Comparison of ENCODE assay signal across 21 cellular contexts in the genomic region with DNA sequence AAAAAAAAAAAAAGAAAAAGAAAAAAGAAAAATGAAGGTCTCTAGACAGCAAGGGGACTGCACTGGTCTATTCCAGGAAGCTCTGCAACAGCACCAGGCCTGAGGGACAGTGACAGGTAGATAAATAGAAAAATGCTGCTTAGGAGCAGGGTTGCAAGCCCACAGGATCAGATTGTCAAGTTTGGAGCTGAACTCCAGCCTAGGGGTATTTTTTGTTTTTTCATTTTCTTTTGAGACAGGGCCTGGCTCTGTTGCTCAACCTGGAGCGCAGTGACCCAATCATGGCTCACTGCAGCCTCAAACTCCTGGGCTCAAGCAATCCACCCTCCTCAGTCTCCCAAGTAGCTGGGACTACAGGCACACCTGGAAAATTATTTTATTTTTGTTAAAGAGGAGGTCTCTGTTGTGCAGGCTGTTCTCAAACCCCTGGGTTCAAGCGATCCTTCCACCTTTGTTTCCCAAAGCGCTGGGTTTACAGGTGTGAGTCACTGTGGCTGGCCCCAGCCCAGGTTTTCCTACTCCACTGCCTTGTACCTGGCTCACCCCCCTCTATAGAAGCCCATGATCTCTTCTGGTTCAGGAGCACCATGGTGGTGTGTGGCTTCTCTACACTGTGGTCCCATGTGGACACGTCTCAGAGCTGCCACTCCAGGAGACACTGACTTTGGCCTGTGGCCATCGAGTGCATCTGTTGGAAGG. TPM values are rescaled to one million over a fixed set of nuclear protein-coding genes. Genes with fewer than 3 reads are reported as not detected.
DNase-seq lines count a peak whose midpoint lies in the region; ATAC-seq, FAIRE-seq and TF ChIP-seq lines count a peak whose summit lies in the region.
"Had no signal": no experiment of that assay in that cellular context is flagged by ENCODE, and none has a peak within 500 bp of the region (broad histone marks: within the 10 kb centered on the region; RNA-seq: fewer than 3 reads in every experiment).

No MANE protein-coding gene starts in this region.

- peak; percentile 14 for DNase-seq in M059J (ENCODE audit: low read depth)
- DNase-seq in PC-3: peak; percentile 41
- peak; percentile 30 for DNase-seq in kidney
- no peak for DNase-seq in progenitor cell of endocrine pancreas (ENCODE audit: low spot score, unreplicated experiment)
- DNase-seq in coronary artery (ENCODE audit: low spot score): no peak
- no peak for DNase-seq in activated CD8-positive, alpha-beta T cell treated with anti-CD3 and anti-CD28 coated beads for 36 hours
- DNase-seq in NCI-H446 (lab: John Stamatoyannopoulos, UW): no peak
- DNase-seq in NCI-H1436 treated with DMSO at 0.1 percent for 48 hours (lab: John Stamatoyannopoulos, UW): no peak
- DNase-seq: C1 segment of cervical spinal cord; Caco-2; CD8-positive, alpha-beta T cell; Kasumi-1; MG63; NCI-H1105 treated with DMSO at 0.1 percent for 48 hours; NCI-H2029; NCI-H69; SHP77 treated with DMSO at 0.1 percent for 48 hours had no signal

- no peaks in the 10 kb centered on the region for H3K9me2 ChIP-seq in PC-3 (replicated peaks; ENCODE audit: low read length)

- no TSS peak for BruUV-seq in PC-3 (replicated peaks; lab: Mats Ljungman, UMichigan)

- no peak overlapping the region for H3K4me3 ChIP-seq in PC-3 (ENCODE audit: low read length)
- H3K4me3 ChIP-seq in kidney (ENCODE audit: low read length in 2 of 2): no peak overlapping the region
- H3K4me3 ChIP-seq in coronary artery: no peak overlapping the region
- H3K4me3 ChIP-seq: MG63, Peyer's patch had no signal

- CTCF ChIA-PET in PC-3 (lab: Charles Lee): no interaction called here
- CTCF ChIA-PET in activated CD8-positive, alpha-beta T cell treated with anti-CD3 and anti-CD28 coated beads for 36 hours (lab: Charles Lee): no interaction called here

- H3K36me3 ChIP-seq in PC-3 (ENCODE audit: low read depth, low read length) (no peaks in the 10 kb centered on the region), kidney (ENCODE audit: control insufficient read depth in 1 of 2, insufficient read depth in 2 of 2, low read length in 2 of 2) (no peaks in the 10 kb centered on the region)
- H3K36me3 ChIP-seq: MG63, Peyer's patch had no signal

- no peak overlapping the region for H2AFZ ChIP-seq in PC-3 (ENCODE audit: low read length)

- no peaks in the 10 kb centered on the region for H3K79me2 ChIP-seq in PC-3 (ENCODE audit: low read length)

- H3K27ac ChIP-seq in PC-3 (ENCODE audit: low read length) (no peak overlapping the region), kidney (ENCODE audit: low read depth in 2 of 2, low read length in 2 of 2) (no peak overlapping the region), coronary artery (no peak overlapping the region)
- H3K27ac ChIP-seq: Peyer's patch had no signal

- TF ChIP-seq CTCF in PC-3 (conservative IDR thresholded peaks at IDR 0.05; ENCODE audit: low read depth, low read length): no peak
- TF ChIP-seq CTCF in kidney (IDR thresholded peaks at IDR 0.05; ENCODE audit: borderline replicate concordance, extremely low read depth, insufficient read depth): no peak
- no peak for TF ChIP-seq CTCF in progenitor cell of endocrine pancreas (IDR thresholded peaks at IDR 0.05; ENCODE audit: unreplicated experiment)
- TF ChIP-seq CTCF in coronary artery (IDR thresholded peaks at IDR 0.05): no peak
- TF ChIP-seq CTCF in activated CD8-positive, alpha-beta T cell treated with anti-CD3 and anti-CD28 coated beads for 36 hours (IDR thresholded peaks at IDR 0.05): no peak

- no peak overlapping the region for H3K9ac ChIP-seq in PC-3 (ENCODE audit: low read length)
- H3K9ac ChIP-seq in kidney (ENCODE audit: low read length in 2 of 2): no peak overlapping the region

- no peaks in the 10 kb centered on the region for H3K9me3 ChIP-seq in PC-3 (ENCODE audit: low read length)
- peaks cover 0 to 3% of the 10 kb centered on the region in 2 donors for H3K9me3 ChIP-seq in kidney (ENCODE audit: control insufficient read depth in 1 of 2, low read length in 2 of 2)
- H3K9me3 ChIP-seq: Caco-2, MG63, Peyer's patch had no signal

- no peaks in the 10 kb centered on the region for H4K20me1 ChIP-seq in PC-3 (ENCODE audit: low read length)

- POLR2A ChIA-PET in PC-3 (lab: Charles Lee; ENCODE audit: unreplicated experiment): no interaction called here
- POLR2A ChIA-PET in activated CD8-positive, alpha-beta T cell treated with anti-CD3 and anti-CD28 coated beads for 36 hours (lab: Charles Lee): no interaction called here

- no peaks in the 10 kb centered on the region for H3K27me3 Mint-ChIP-seq in progenitor cell of endocrine pancreas
- no peaks in the 10 kb centered on the region for H3K27me3 Mint-ChIP-seq in activated CD8-positive, alpha-beta T cell treated with anti-CD3 and anti-CD28 coated beads for 36 hours

- peak overlapping the region; percentile 81 for H3K27ac Mint-ChIP-seq in progenitor cell of endocrine pancreas
- H3K27ac Mint-ChIP-seq in activated CD8-positive, alpha-beta T cell treated with anti-CD3 and anti-CD28 coated beads for 36 hours: no peak overlapping the region
- H3K27ac Mint-ChIP-seq: CD8-positive, alpha-beta T cell had no signal

- intact Hi-C loops in PC-3 (cut with micrococcal nuclease): no loop called here
- intact Hi-C loops in kidney (cut with DNase I): no loop called here
- intact Hi-C loops in activated CD8-positive, alpha-beta T cell treated with anti-CD3 and anti-CD28 coated beads for 36 hours (cut with micrococcal nuclease): no loop called here

- H3K4me1 ChIP-seq in PC-3 (ENCODE audit: insufficient read depth, low read length) (no peaks in the 10 kb centered on the region), kidney (ENCODE audit: control insufficient read depth in 1 of 2, insufficient read depth in 1 of 2, low read depth in 1 of 2, low read length in 2 of 2) (no peaks in the 10 kb centered on the region)
- H3K4me1 ChIP-seq: Caco-2, Peyer's patch had no signal

- no peak overlapping the region for H3K4me2 ChIP-seq in PC-3 (ENCODE audit: low read length)

- H3F3A ChIP-seq in PC-3 (ENCODE audit: low read length, unreplicated experiment): no peaks in the 10 kb centered on the region

- FAIRE-seq in kidney (lab: Jason Lieb, UNC): no peak
- FAIRE-seq: G401.6, HepG2 had no signal

- H3K9me3 Mint-ChIP-seq in progenitor cell of endocrine pancreas (ENCODE audit: low read depth): no peaks in the 10 kb centered on the region
- H3K9me3 Mint-ChIP-seq in activated CD8-positive, alpha-beta T cell treated with anti-CD3 and anti-CD28 coated beads for 36 hours: no peaks in the 10 kb centered on the region
- H3K9me3 Mint-ChIP-seq: CD8-positive, alpha-beta T cell had no signal

- no peak for ATAC-seq in PC-3
- no peak for ATAC-seq in activated CD8-positive, alpha-beta T cell treated with anti-CD3 and anti-CD28 coated beads for 36 hours
- ATAC-seq: CD8-positive, alpha-beta T cell; HepG2 had no signal

- H3K4me1 Mint-ChIP-seq in progenitor cell of endocrine pancreas (ENCODE audit: low read depth): peaks cover 10% of the 10 kb centered on the region
- H3K4me1 Mint-ChIP-seq in activated CD8-positive, alpha-beta T cell treated with anti-CD3 and anti-CD28 coated beads for 36 hours (ENCODE audit: low read depth): peaks cover 4% of the 10 kb centered on the region

- H3K4me3 Mint-ChIP-seq in progenitor cell of endocrine pancreas (ENCODE audit: low read depth): no peak overlapping the region
- H3K4me3 Mint-ChIP-seq in activated CD8-positive, alpha-beta T cell treated with anti-CD3 and anti-CD28 coated beads for 36 hours: no peak overlapping the region
- H3K4me3 Mint-ChIP-seq: CD8-positive, alpha-beta T cell had no signal

- H3K36me3 Mint-ChIP-seq in progenitor cell of endocrine pancreas (ENCODE audit: insufficient read depth): no peaks in the 10 kb centered on the region
- no peaks in the 10 kb centered on the region for H3K36me3 Mint-ChIP-seq in activated CD8-positive, alpha-beta T cell treated with anti-CD3 and anti-CD28 coated beads for 36 hours (ENCODE audit: low read depth)
- H3K36me3 Mint-ChIP-seq: CD8-positive, alpha-beta T cell had no signal

- H3K27me3 ChIP-seq in PC-3 (ENCODE audit: low read length): no peaks in the 10 kb centered on the region
- H3K27me3 ChIP-seq: MG63, Peyer's patch had no signal

RNA-seq across cellular contexts. Expression of a gene that starts 23.9 kb away (rescaled TPM):
- 133 and 146 TPM in 2 replicates for total RNA-seq in M059J (2014; rRNA removed; shearing (Covaris generic))
- 99.7 and 115 TPM in 2 replicates for total RNA-seq in PC-3 (2014; rRNA removed)
- total RNA-seq in kidney: 60.5 TPM
- 87.9 TPM for polyA plus RNA-seq in kidney (ENCODE audit: insufficient read depth, low read depth, low replicate concordance)
- 52.6 and 52.7 TPM in 2 replicates for total RNA-seq in progenitor cell of endocrine pancreas
- 10 to 100 TPM; 84.7 to 89.5 TPM for total RNA-seq in activated CD8-positive, alpha-beta T cell treated with anti-CD3 and anti-CD28 coated beads for 36 hours

RNA-seq across cellular contexts. Expression of a gene that starts 35.3 kb away (rescaled TPM):
- 4.2 and 10.7 TPM in 2 replicates for total RNA-seq in M059J (2014; rRNA removed; shearing (Covaris generic))
- total RNA-seq in PC-3 (2014; rRNA removed) (15.9 and 19.7 TPM in 2 replicates), kidney (11.7 TPM), progenitor cell of endocrine pancreas (7.9 and 9.6 TPM in 2 replicates)
- polyA plus RNA-seq in kidney (ENCODE audit: insufficient read depth, low read depth, low replicate concordance): 7.1 TPM
- total RNA-seq in activated CD8-positive, alpha-beta T cell treated with anti-CD3 and anti-CD28 coated beads for 36 hours: 10 to 100 TPM; 30.4 to 31.7 TPM
- total RNA-seq: A673 had no signal

Comparison
In these comparisons a context has a peak if more than half of its experiments do, and no peak if none do; other contexts are left out.
1. DNase-seq: peak in M059J (single experiment), PC-3 (single experiment) and kidney (single experiment); none in progenitor cell of endocrine pancreas (single experiment), coronary artery (single experiment), activated CD8-positive, alpha-beta T cell treated with anti-CD3 and anti-CD28 coated beads for 36 hours (single experiment), NCI-H446 (0 of 2) and NCI-H1436 treated with DMSO at 0.1 percent for 48 hours (single experiment).